ENCODE assay signal across 11 cellular contexts in genomic region chr6:151676460-151676807, GRCh38.
"Had no signal": no experiment of that assay in that cellular context is flagged by ENCODE, and none has a peak within 500 bp of the region (broad histone marks: within the 10 kb centered on the region; RNA-seq: fewer than 3 reads in every experiment).

No MANE protein-coding gene starts in this region.

- DNase-seq: activated gamma-delta T cell, cerebellar nuclear complex, esophagus squamous epithelium, foreskin melanocyte had no signal

- H3K36me3 ChIP-seq: ascending aorta, breast epithelium, cardiac muscle cell, colonic mucosa, esophagus squamous epithelium, gastroesophageal sphincter had no signal

- H3K4me3 ChIP-seq: ascending aorta, breast epithelium, cardiac muscle cell, colonic mucosa, esophagus squamous epithelium, gastroesophageal sphincter had no signal

- H3K27ac ChIP-seq: ascending aorta, cardiac muscle cell, colonic mucosa, epithelial cell of prostate, esophagus squamous epithelium, gastroesophageal sphincter had no signal

- H3K4me1 ChIP-seq: ascending aorta, colonic mucosa had no signal

- H3K9me3 ChIP-seq: ascending aorta, breast epithelium, colonic mucosa, esophagus squamous epithelium, gastroesophageal sphincter had no signal

- FAIRE-seq: endometrium had no signal

- H3K27me3 ChIP-seq: breast epithelium, cardiac muscle cell, colonic mucosa, esophagus squamous epithelium had no signal

- ATAC-seq: gastroesophageal sphincter had no signal
